8 cellular contexts compared by ENCODE assay signal in genomic region chr19:34336781-34337271, GRCh38. TPM values are rescaled to one million over a fixed set of nuclear protein-coding genes. Genes with fewer than 3 reads are reported as not detected.
DNase-seq lines count a peak whose midpoint lies in the region; ATAC-seq and TF ChIP-seq lines count a peak whose summit lies in the region.

No MANE protein-coding gene starts in this region.

- H3K27me3 ChIP-seq in adrenal gland (no peaks in the 10 kb centered on the region), tibial artery (no peaks in the 10 kb centered on the region)

- 0 to 6% (median 5%) methylated on average over 1 of the region's 1 CpG for WGBS in adrenal gland, 4 donors

- TF ChIP-seq CTCF in adrenal gland (IDR thresholded peaks at IDR 0.05) (peak; percentile 51 to 76 (median 70)), tibial artery (IDR thresholded peaks at IDR 0.05) (peak; percentile 51 to 62)

- peak; percentile 52 for DNase-seq in stimulated activated CD4-positive, alpha-beta T cell treated with anti-CD3 and anti-CD28 coated beads, Interleukin-15, amount 100 ng/mL, for 24 hours
- no peak for DNase-seq in stimulated activated CD4-positive, alpha-beta T cell treated with anti-CD3 and anti-CD28 coated beads, Interleukin-1b, Interleukin-23, amount 100 ng/mL, for 48 hours
- DNase-seq in NCI-H2227 treated with DMSO at 0.1 percent for 48 hours (lab: John Stamatoyannopoulos, UW), result peak; percentile 81
- peak in 2 of 7 donors; percentile 45 for DNase-seq in adrenal gland
- peak; percentile 45 for DNase-seq in kidney glomerular epithelial cell (lab: John Stamatoyannopoulos, UW)
- DNase-seq in tibial artery, result no peak

- H3K4me1 ChIP-seq in adrenal gland (replicated peaks in 1 of 2) (peaks cover 7 to 24% of the 10 kb centered on the region in 2 donors), tibial artery (peaks cover 0 to 7% (median 4%) of the 10 kb centered on the region in 4 donors)

- ATAC-seq in GM21529 (IDR thresholded peaks at IDR 0.05; ENCODE audit: unreplicated experiment) (no peak), HG02623 (IDR thresholded peaks at IDR 0.05; ENCODE audit: unreplicated experiment) (no peak)

- no peak overlapping the region for H3K4me3 ChIP-seq in adrenal gland
- no peak overlapping the region for H3K4me3 ChIP-seq in tibial artery

- no peak for TF ChIP-seq POLR2A in adrenal gland (IDR thresholded peaks at IDR 0.05)

- H3K36me3 ChIP-seq in adrenal gland (replicated peaks in 1 of 2) (peaks cover 0 to 60% of the 10 kb centered on the region in 2 donors), tibial artery (peaks cover 47 to 85% (median 59%) of the 10 kb centered on the region in 3 donors)

- intact Hi-C loops in adrenal gland (cut with DNase I) (loop anchor here in 1 of 2 donors (10.0 kb wide), 1 partner anchor 82 kb away; the partner anchor contains the start of gene GARRE1), tibial artery (cut with DNase I; ENCODE audit: low total_unique reads) (loop anchor here (10.0 kb wide), 1 partner anchor 82 kb away; the partner anchor contains the start of gene GARRE1)

- H3K27ac ChIP-seq in adrenal gland, result peak overlapping the region in 4 of 5 donors; percentile 13 to 81 (median 44)
- peak overlapping the region in 1 of 2 donors; percentile 2 for H3K27ac ChIP-seq in tibial artery

- H3K9me3 ChIP-seq in adrenal gland (replicated peaks in 1 of 3) (no peaks in the 10 kb centered on the region), tibial artery (no peaks in the 10 kb centered on the region)

RNA-seq across cellular contexts. Expression of gene GPI, which starts 28.2 kb away (rescaled TPM):
- 100 to 1,000 TPM; 336 to 680 (median 490) TPM for total RNA-seq in adrenal gland
- 100 to 1,000 TPM; 214 to 335 (median 255) TPM for polyA plus RNA-seq in adrenal gland

Comparison
In these comparisons a context has a peak if more than half of its experiments do, and no peak if none do; other contexts are left out.
1. DNase-seq: peak in stimulated activated CD4-positive, alpha-beta T cell treated with anti-CD3 and anti-CD28 coated beads, Interleukin-15, amount 100 ng/mL, for 24 hours (single experiment), NCI-H2227 treated with DMSO at 0.1 percent for 48 hours (single experiment) and kidney glomerular epithelial cell (single experiment); none in stimulated activated CD4-positive, alpha-beta T cell treated with anti-CD3 and anti-CD28 coated beads, Interleukin-1b, Interleukin-23, amount 100 ng/mL, for 48 hours (single experiment) and tibial artery (0 of 2).